In the genomic region with DNA sequence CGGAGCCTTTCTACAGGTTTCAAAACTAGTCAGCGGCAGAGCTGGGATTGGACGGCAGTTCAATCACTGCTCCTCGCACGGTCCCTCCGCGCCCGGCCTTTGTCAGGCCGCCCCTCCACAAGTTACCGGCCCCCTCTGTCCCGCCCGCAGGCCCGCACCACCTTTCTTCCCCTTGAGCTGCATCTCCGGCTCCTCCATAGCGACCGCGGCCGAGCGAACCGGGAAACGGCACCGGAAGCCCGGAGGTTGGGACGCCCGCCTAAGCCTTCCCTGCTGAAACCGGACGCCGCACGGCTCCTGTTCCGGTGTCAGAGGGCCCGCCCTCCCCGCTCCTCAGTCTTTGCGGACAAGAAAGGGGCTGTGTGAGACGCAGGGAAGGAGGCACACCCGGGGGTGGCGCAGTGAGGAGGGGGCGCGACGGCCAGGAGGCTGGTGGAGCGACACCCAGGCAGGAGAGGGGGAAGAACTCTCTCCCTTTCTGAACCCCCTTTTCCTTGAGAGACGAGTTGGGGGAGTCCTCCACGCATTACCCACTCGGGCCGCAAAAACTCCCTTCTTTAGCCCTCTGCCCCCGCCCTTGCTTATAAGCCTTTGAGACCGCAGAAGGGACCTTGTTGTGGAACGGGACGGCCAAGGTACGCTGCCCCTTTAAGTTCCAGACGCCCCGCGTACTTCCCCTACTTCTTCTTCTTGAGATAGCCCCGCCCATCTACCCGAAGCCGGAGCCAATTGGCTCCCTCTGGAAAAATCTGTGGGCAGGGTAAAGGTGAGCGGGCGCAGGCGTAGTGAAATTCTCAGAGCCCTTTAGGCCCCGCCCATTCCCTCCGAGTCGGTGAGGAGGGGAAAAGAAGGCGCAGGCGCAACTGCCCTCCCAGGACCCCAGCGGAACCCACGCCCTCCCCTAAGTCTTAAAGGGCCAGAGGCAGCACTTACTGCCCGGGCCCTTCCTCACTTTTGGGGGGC, we compare ENCODE assay signal across 8 cellular contexts. TPM values are rescaled to one million over a fixed set of nuclear protein-coding genes. Genes with fewer than 3 reads are reported as not detected.
DNase-seq lines count a peak whose midpoint lies in the region; ATAC-seq, FAIRE-seq and TF ChIP-seq lines count a peak whose summit lies in the region.

A gene (minus strand): TSS at position 233 of the 963 bp plus-strand sequence. CDS start 35 bp downstream, at position 198.
A gene with protein sequence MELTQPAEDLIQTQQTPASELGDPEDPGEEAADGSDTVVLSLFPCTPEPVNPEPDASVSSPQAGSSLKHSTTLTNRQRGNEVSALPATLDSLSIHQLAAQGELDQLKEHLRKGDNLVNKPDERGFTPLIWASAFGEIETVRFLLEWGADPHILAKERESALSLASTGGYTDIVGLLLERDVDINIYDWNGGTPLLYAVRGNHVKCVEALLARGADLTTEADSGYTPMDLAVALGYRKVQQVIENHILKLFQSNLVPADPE (plus strand): TSS at position 339 of the 963 bp plus-strand sequence. CDS start 1,689 bp downstream, outside the sequence.

- WGBS in right cardiac atrium: under 1% methylated on average over 66 of the region's 66 CpGs

- no peaks in the 10 kb centered on the region for H3K27me3 Mint-ChIP-seq in astrocyte (ENCODE audit: low read depth, unreplicated experiment)

- TF ChIP-seq CTCF in astrocyte (IDR thresholded peaks at IDR 0.05; ENCODE audit: insufficient read depth, low read depth, low read length) (no peak), uterus (IDR thresholded peaks at IDR 0.05) (peak in 2 of 4 experiments; percentile 17 to 19)

- peak within 1 kb of the TSS; percentile 96 for H3K4me2 ChIP-seq in astrocyte (ENCODE audit: low read length)

- no peaks in the 10 kb centered on the region for H3K27me3 ChIP-seq in astrocyte (ENCODE audit: insufficient read depth, low read length)
- no peaks in the 10 kb centered on the region for H3K27me3 ChIP-seq in right cardiac atrium (ENCODE audit: control insufficient read depth, insufficient read depth)
- H3K27me3 ChIP-seq in uterus: no peaks in the 10 kb centered on the region

- peak within 1 kb of the TSS; percentile 99 for H2AFZ ChIP-seq in astrocyte (ENCODE audit: low read depth, low read length)

- peak; percentile 74 for ATAC-seq in GM18505 (IDR thresholded peaks at IDR 0.05; ENCODE audit: unreplicated experiment)
- ATAC-seq in HG02973 (IDR thresholded peaks at IDR 0.05; ENCODE audit: unreplicated experiment): peak; percentile 68
- peak; percentile 97 to 98 for ATAC-seq in right cardiac atrium

- TF ChIP-seq POLR2A in GM18505 (IDR thresholded peaks at IDR 0.05; ENCODE audit: borderline replicate concordance, extremely low read depth, insufficient read depth, insufficient read length): peak; percentile 78
- peak; percentile 54 to 79 for TF ChIP-seq POLR2A in uterus (IDR thresholded peaks at IDR 0.05)

- H3K4me3 ChIP-seq in astrocyte (ENCODE audit: insufficient read depth, low read depth, low read length): peak within 1 kb of the TSS; percentile 95
- H3K4me3 ChIP-seq in right cardiac atrium (ENCODE audit: low read length): peak within 1 kb of the TSS; percentile 91
- H3K4me3 ChIP-seq in uterus: peak within 1 kb of the TSS; percentile 89 to 99

- peak within 1 kb of the TSS; percentile 96 for H3K27ac ChIP-seq in astrocyte (ENCODE audit: low read depth, low read length)
- peak within 1 kb of the TSS; percentile 100 for H3K27ac ChIP-seq in right cardiac atrium (ENCODE audit: low read length)
- H3K27ac ChIP-seq in uterus: peak within 1 kb of the TSS; percentile 99 to 100

- peaks cover 9% of the 10 kb centered on the region for H3K4me1 ChIP-seq in astrocyte (ENCODE audit: insufficient read depth, low read length)
- H3K4me1 ChIP-seq in right cardiac atrium (ENCODE audit: control insufficient read depth, insufficient read depth, low read length): peaks cover 6% of the 10 kb centered on the region
- peaks cover 0 to 25% of the 10 kb centered on the region in 2 donors for H3K4me1 ChIP-seq in uterus

- no peaks in the 10 kb centered on the region for H3K36me3 ChIP-seq in astrocyte (ENCODE audit: insufficient read depth, low read length)
- no peaks in the 10 kb centered on the region for H3K36me3 ChIP-seq in uterus

- H3K4me1 Mint-ChIP-seq in astrocyte (ENCODE audit: low read depth, unreplicated experiment): peaks cover 11% of the 10 kb centered on the region

- peaks cover 51% of the 10 kb centered on the region for H3K79me2 ChIP-seq in astrocyte (ENCODE audit: insufficient read depth, low read length)

- DNase-seq in NCI-H2029 (lab: John Stamatoyannopoulos, UW) (peak; percentile 99), T-helper 22 cell (ENCODE audit: low read depth) (peak; percentile 98), astrocyte (ENCODE audit: low read depth) (peak; percentile 95), right cardiac atrium (peak; percentile 99), pulmonary artery endothelial cell (ENCODE audit: low read depth, low spot score) (peak; percentile 95), uterus (peak; percentile 99 to 100)

- H3K9ac ChIP-seq in astrocyte (ENCODE audit: low read length): peak within 1 kb of the TSS; percentile 98

- intact Hi-C loops in right cardiac atrium (cut with DNase I) (loop anchor here in 1 of 4 donors (10.0 kb wide), 1 partner anchor 133 kb away; a partner anchor contains a TSS), uterus (cut with DNase I; ENCODE audit: low total_unique reads) (no loop called here)

- peaks cover 30% of the 10 kb centered on the region for H4K20me1 ChIP-seq in astrocyte (ENCODE audit: insufficient read depth, low read length)

- H3K36me3 Mint-ChIP-seq in astrocyte (ENCODE audit: low read depth, unreplicated experiment): peaks cover 2% of the 10 kb centered on the region

- H3K9me3 Mint-ChIP-seq in astrocyte (ENCODE audit: unreplicated experiment): no peaks in the 10 kb centered on the region

- no peak for FAIRE-seq in astrocyte (lab: Jason Lieb, UNC)

- H3K27ac Mint-ChIP-seq in astrocyte (ENCODE audit: unreplicated experiment): peak within 1 kb of the TSS; percentile 91

- H3K4me3 Mint-ChIP-seq in astrocyte (ENCODE audit: unreplicated experiment): peak within 1 kb of the TSS; percentile 97

- H3K9me3 ChIP-seq in astrocyte (ENCODE audit: insufficient read depth, low read depth, low read length): no peaks in the 10 kb centered on the region
- no peaks in the 10 kb centered on the region for H3K9me3 ChIP-seq in right cardiac atrium (ENCODE audit: control insufficient read depth, low read length)
- no peaks in the 10 kb centered on the region for H3K9me3 ChIP-seq in uterus

RNA-seq across cellular contexts. Expression of the first gene that starts in this region (rescaled TPM):
- 29.5 and 33.5 TPM in 2 replicates for total RNA-seq in astrocyte
- 10 to 100 TPM; 27.5 to 33.2 (median 31.3) TPM for total RNA-seq in right cardiac atrium
- polyA plus RNA-seq in right cardiac atrium: 30.3 TPM
- total RNA-seq in pulmonary artery endothelial cell: 27.4 and 29.2 TPM in 2 replicates
- total RNA-seq in uterus: 10 to 100 TPM in 1 of 4 donors, 1 to 10 TPM in 1, under 1 TPM in 1, not detected in 1; 0.26 to 28.4 (median 4.0) TPM

RNA-seq across cellular contexts. Expression of the second gene that starts in this region (rescaled TPM):
- total RNA-seq in astrocyte: 91.1 and 92.5 TPM in 2 replicates
- total RNA-seq in right cardiac atrium: 10 to 100 TPM; 35.2 to 46.1 (median 44.7) TPM
- 55.0 TPM for polyA plus RNA-seq in right cardiac atrium
- total RNA-seq in pulmonary artery endothelial cell: 60.7 and 82.3 TPM in 2 replicates
- 10 to 100 TPM; 24.4 to 60.2 (median 53.8) TPM for total RNA-seq in uterus

Comparison
In these comparisons a context has a peak if more than half of its experiments do, and no peak if none do; other contexts are left out.
1. Peak in every context shown above with its lines: DNase-seq, ATAC-seq, H3K4me3 ChIP-seq and H3K27ac ChIP-seq.